In the genomic region with DNA sequence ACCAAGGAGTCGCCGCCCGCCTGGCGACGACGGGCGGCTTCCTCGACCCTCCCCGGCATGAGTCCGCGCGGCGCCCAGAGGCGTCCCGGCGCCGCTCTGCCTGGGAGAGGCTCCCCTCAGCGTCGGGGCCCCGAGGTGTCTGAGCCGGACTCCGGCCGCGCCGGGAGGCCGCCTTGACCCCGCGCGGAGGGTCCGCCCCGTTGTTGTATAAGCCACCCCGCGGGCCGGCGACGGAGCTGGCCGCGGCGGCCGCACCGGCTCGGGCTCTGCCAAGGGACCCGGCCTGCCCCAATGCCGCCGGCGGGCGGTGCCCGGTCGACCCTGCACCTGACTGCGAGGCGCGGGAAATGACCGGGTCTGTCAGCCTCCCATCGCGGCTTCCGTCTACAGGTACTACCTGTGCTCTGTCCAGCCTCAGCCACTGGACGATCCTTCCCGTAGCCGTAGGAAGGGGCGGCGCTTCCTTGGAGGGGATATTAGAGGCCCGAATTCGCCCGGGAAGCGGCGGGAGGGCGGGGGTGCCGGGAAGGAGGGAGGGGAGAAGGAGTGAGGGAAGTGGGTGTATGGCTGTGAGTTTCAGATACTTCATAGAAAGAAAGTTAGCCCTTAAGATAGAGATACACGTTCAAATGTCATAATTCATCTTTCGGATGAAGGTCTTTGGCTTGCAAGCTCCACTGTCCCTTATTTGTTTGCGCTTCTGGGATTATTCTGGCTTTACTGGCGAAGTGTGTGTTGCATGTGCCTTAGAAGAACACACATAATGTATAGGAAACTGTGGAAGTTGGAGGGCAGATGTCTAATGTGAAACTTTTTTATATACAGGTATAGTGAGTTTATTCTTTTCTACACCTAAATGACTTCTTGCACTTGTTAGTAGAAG, we compare ENCODE assay signal across 1 cellular context.
TF ChIP-seq lines count a peak whose summit lies in the region.

No MANE protein-coding gene starts in this region.

TF ChIP-seq in HepG2, 621 proteins besides CTCF, POLR2A, EP300 and RAD21 (continued from another document and continues in another):
- TF ChIP-seq RERE (CRISPR knock-in tag; IDR thresholded peaks at IDR 0.05; ENCODE audit: low read depth) (no peak), ATF7-NPFF (CRISPR knock-in tag; IDR thresholded peaks at IDR 0.05; ENCODE audit: low read depth) (no peak), NR2F6 (IDR thresholded peaks at IDR 0.05) (no peak), NR2F6 (CRISPR knock-in tag; IDR thresholded peaks at IDR 0.05) (no peak), FOXP1 (IDR thresholded peaks at IDR 0.05) (no peak), FOXP1 (CRISPR knock-in tag; IDR thresholded peaks at IDR 0.05) (no peak), ZNF121 (CRISPR knock-in tag; IDR thresholded peaks at IDR 0.05) (no peak), SMYD3 (CRISPR knock-in tag; IDR thresholded peaks at IDR 0.05) (0 out of 2 replicates have a peak, but pooled peaks have one; percentile 52), RARG (CRISPR knock-in tag; IDR thresholded peaks at IDR 0.05; ENCODE audit: low read depth) (no peak), GFI1 (CRISPR knock-in tag; IDR thresholded peaks at IDR 0.05; ENCODE audit: borderline replicate concordance) (no peak), CSRNP2 (CRISPR knock-in tag; conservative IDR thresholded peaks at IDR 0.05; ENCODE audit: low read depth) (no peak), KLF13 (CRISPR knock-in tag; IDR thresholded peaks at IDR 0.05) (no peak), POLR2AphosphoS5 (IDR thresholded peaks at IDR 0.05; ENCODE audit: low read depth, low read length) (peak; percentile 44; the same call in 1 of the 2 replicates), NKX3-1 (CRISPR knock-in tag; IDR thresholded peaks at IDR 0.05) (no peak), TCF7 (IDR thresholded peaks at IDR 0.05; ENCODE audit: low read depth) (no peak), DNMT3B (CRISPR knock-in tag; conservative IDR thresholded peaks at IDR 0.05) (no peak), ZNF317 (CRISPR knock-in tag; IDR thresholded peaks at IDR 0.05) (no peak), KDM5A (IDR thresholded peaks at IDR 0.05; ENCODE audit: borderline replicate concordance, low read length) (no peak), HNF4A (CRISPR knock-in tag; IDR thresholded peaks at IDR 0.05) (no peak), ZNF335 (CRISPR knock-in tag; IDR thresholded peaks at IDR 0.05) (no peak), ZKSCAN5 (CRISPR knock-in tag; IDR thresholded peaks at IDR 0.05) (no peak), ZNF468 (CRISPR knock-in tag; IDR thresholded peaks at IDR 0.05) (no peak), ZNF775 (CRISPR knock-in tag; IDR thresholded peaks at IDR 0.05; ENCODE audit: borderline replicate concordance) (no peak), GATAD2A (CRISPR knock-in tag; IDR thresholded peaks at IDR 0.05) (no peak), BCL6 (CRISPR knock-in tag; IDR thresholded peaks at IDR 0.05) (no peak), ZBTB8A (CRISPR knock-in tag; IDR thresholded peaks at IDR 0.05; ENCODE audit: borderline replicate concordance, low read depth) (no peak), ZNF354B (CRISPR knock-in tag; IDR thresholded peaks at IDR 0.05) (no peak), MATR3 (CRISPR knock-in tag; IDR thresholded peaks at IDR 0.05) (no peak), ESRRA (CRISPR knock-in tag; IDR thresholded peaks at IDR 0.05; ENCODE audit: low read depth) (no peak; the same call in 1 of the 2 replicates), ZFP62 (CRISPR knock-in tag; IDR thresholded peaks at IDR 0.05) (no peak), HES4 (CRISPR knock-in tag; IDR thresholded peaks at IDR 0.05; ENCODE audit: borderline replicate concordance) (0 out of 2 replicates have a peak, but pooled peaks have one; percentile 16), YY1 (IDR thresholded peaks at IDR 0.05; ENCODE audit: insufficient read depth, insufficient replicate concordance, low read depth, low read length) (no peak), ZKSCAN1 (IDR thresholded peaks at IDR 0.05; ENCODE audit: low read length) (no peak), ZNF749 (CRISPR knock-in tag; IDR thresholded peaks at IDR 0.05; ENCODE audit: borderline replicate concordance) (0 out of 2 replicates have a peak, but pooled peaks have one; percentile 6), ZBTB42 (CRISPR knock-in tag; IDR thresholded peaks at IDR 0.05) (no peak), ZMAT3 (CRISPR knock-in tag; conservative IDR thresholded peaks at IDR 0.05) (no peak), MED1 (CRISPR knock-in tag; IDR thresholded peaks at IDR 0.05) (no peak), SALL1 (CRISPR knock-in tag; IDR thresholded peaks at IDR 0.05) (no peak), MAFG (CRISPR knock-in tag; IDR thresholded peaks at IDR 0.05) (0 out of 2 replicates have a peak, but pooled peaks have one; percentile 9), CCAR2 (optimal IDR thresholded peaks at IDR 0.05; ENCODE audit: low read depth, low read length) (no peak), ZNF253 (CRISPR knock-in tag; IDR thresholded peaks at IDR 0.05; ENCODE audit: borderline replicate concordance) (no peak; the same call in 1 of the 2 replicates), ZNF543 (CRISPR knock-in tag; IDR thresholded peaks at IDR 0.05) (no peak), HIC2 (CRISPR knock-in tag; IDR thresholded peaks at IDR 0.05; ENCODE audit: low read depth) (no peak), KAT7 (CRISPR knock-in tag; IDR thresholded peaks at IDR 0.05; ENCODE audit: borderline replicate concordance) (no peak), PCBP2 (optimal IDR thresholded peaks at IDR 0.05; ENCODE audit: low read depth, low read length, poor library complexity, severe bottlenecking) (no peak), KLF12 (CRISPR knock-in tag; IDR thresholded peaks at IDR 0.05; ENCODE audit: borderline replicate concordance) (no peak), ZNF501 (CRISPR knock-in tag; IDR thresholded peaks at IDR 0.05) (no peak), TEAD2 (CRISPR knock-in tag; IDR thresholded peaks at IDR 0.05) (no peak), TFE3 (CRISPR knock-in tag; IDR thresholded peaks at IDR 0.05) (no peak), ZNF841 (CRISPR knock-in tag; IDR thresholded peaks at IDR 0.05; ENCODE audit: borderline replicate concordance) (no peak), NFE2L1 (CRISPR knock-in tag; IDR thresholded peaks at IDR 0.05; ENCODE audit: borderline replicate concordance) (no peak), ZBTB3 (CRISPR knock-in tag; IDR thresholded peaks at IDR 0.05; ENCODE audit: borderline replicate concordance, low read depth) (no peak), MZF1 (CRISPR knock-in tag; IDR thresholded peaks at IDR 0.05; ENCODE audit: borderline replicate concordance) (no peak), HNRNPL (IDR thresholded peaks at IDR 0.05; ENCODE audit: low read depth, low read length) (no peak), IRF9 (CRISPR knock-in tag; IDR thresholded peaks at IDR 0.05; ENCODE audit: borderline replicate concordance) (no peak), ARNT2 (CRISPR knock-in tag; IDR thresholded peaks at IDR 0.05; ENCODE audit: low read depth) (peak; percentile 18; the same call in 1 of the 2 replicates), ZNF446 (CRISPR knock-in tag; IDR thresholded peaks at IDR 0.05) (peak; percentile 49; the same call in 1 of the 2 replicates)
- TF ChIP-seq, protein P1, sequence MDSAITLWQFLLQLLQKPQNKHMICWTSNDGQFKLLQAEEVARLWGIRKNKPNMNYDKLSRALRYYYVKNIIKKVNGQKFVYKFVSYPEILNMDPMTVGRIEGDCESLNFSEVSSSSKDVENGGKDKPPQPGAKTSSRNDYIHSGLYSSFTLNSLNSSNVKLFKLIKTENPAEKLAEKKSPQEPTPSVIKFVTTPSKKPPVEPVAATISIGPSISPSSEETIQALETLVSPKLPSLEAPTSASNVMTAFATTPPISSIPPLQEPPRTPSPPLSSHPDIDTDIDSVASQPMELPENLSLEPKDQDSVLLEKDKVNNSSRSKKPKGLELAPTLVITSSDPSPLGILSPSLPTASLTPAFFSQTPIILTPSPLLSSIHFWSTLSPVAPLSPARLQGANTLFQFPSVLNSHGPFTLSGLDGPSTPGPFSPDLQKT (CRISPR knock-in tag; IDR thresholded peaks at IDR 0.05; ENCODE audit: borderline replicate concordance) = no peak
- TF ChIP-seq, protein P2, sequence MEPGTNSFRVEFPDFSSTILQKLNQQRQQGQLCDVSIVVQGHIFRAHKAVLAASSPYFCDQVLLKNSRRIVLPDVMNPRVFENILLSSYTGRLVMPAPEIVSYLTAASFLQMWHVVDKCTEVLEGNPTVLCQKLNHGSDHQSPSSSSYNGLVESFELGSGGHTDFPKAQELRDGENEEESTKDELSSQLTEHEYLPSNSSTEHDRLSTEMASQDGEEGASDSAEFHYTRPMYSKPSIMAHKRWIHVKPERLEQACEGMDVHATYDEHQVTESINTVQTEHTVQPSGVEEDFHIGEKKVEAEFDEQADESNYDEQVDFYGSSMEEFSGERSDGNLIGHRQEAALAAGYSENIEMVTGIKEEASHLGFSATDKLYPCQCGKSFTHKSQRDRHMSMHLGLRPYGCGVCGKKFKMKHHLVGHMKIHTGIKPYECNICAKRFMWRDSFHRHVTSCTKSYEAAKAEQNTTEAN (CRISPR knock-in tag; conservative IDR thresholded peaks at IDR 0.05) = no peak
